In the genomic region with DNA sequence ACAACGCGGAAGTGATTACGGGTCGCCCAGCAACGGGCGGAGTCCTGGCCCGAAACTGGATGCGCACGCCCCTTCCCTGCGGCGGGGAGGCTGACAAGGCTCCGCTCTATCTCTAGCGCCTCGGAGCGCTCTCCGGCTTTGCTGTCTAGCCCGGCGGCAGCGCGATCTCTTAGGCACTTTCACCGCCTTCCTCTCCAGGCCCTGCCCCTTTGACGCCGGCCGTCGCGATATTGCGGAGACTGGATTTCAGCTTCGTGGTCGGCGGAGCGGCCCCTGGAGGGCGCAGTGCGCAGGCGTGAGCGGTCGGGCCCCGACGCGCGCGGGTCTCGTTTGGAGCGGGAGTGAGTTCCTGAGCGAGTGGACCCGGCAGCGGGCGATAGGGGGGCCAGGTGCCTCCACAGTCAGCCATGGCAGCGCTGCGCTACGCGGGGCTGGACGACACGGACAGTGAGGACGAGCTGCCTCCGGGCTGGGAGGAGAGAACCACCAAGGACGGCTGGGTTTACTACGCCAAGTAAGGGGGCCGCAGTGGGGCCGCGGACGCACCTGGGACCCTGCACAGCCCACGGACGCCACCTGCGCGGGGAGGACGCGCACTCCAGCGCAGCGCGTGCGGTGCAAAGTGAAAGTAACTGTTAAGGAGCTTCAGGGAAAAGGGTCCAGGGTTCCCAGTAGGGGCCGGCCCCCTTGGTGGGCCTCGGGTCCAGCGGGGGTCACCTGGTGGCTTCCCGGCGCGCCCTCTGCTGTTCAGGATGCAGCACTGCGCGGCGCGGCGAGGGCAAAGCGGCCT, we compare ENCODE assay signal across 1 cellular context.
TF ChIP-seq lines count a peak whose summit lies in the region.

WWOX (plus strand) TSS at position 283 of the 790 bp plus-strand sequence.

TF ChIP-seq in HEK293, 187 proteins besides CTCF, POLR2A, EP300 and RAD21 (continued from another document and continues in another):
- TF ChIP-seq ZNF580 (tag by site-specific recombination; IDR thresholded peaks at IDR 0.05) = peak; percentile 75; the same call in 1 of the 2 replicates
- TF ChIP-seq ZSCAN16 (tag by site-specific recombination; IDR thresholded peaks at IDR 0.05) = 0 out of 2 replicates have a peak, but pooled peaks have one; percentile 12
- peak; percentile 79 for TF ChIP-seq KLF10 (tag by site-specific recombination; IDR thresholded peaks at IDR 0.05)
- TF ChIP-seq ZNF157 (tag by site-specific recombination; IDR thresholded peaks at IDR 0.05) = peak; percentile 8; the same call in 1 of the 2 replicates
- TF ChIP-seq ZNF707 (tag by site-specific recombination; IDR thresholded peaks at IDR 0.05) = no peak
- no peak for TF ChIP-seq BCL6B (tag by site-specific recombination; IDR thresholded peaks at IDR 0.05)
- no peak for TF ChIP-seq ZNF155 (tag by site-specific recombination; IDR thresholded peaks at IDR 0.05)
- 0 out of 2 replicates have a peak, but pooled peaks have one; percentile 25 for TF ChIP-seq ZNF10 (tag by site-specific recombination; IDR thresholded peaks at IDR 0.05)
- TF ChIP-seq ZNF571 (tag by site-specific recombination; IDR thresholded peaks at IDR 0.05) = no peak
- TF ChIP-seq KLF9 (tag by site-specific recombination; IDR thresholded peaks at IDR 0.05; ENCODE audit: low read depth) = peak; percentile 94
- no peak for TF ChIP-seq ZNF239 (tag by site-specific recombination; IDR thresholded peaks at IDR 0.05)
- peak; percentile 26; the same call in 1 of the 2 replicates for TF ChIP-seq ZSCAN30 (tag by site-specific recombination; IDR thresholded peaks at IDR 0.05)
- TF ChIP-seq ZNF561 (tag by site-specific recombination; IDR thresholded peaks at IDR 0.05; ENCODE audit: borderline replicate concordance) = peak; percentile 83
- no peak for TF ChIP-seq ZNF114 (tag by site-specific recombination; IDR thresholded peaks at IDR 0.05)
- no peak for TF ChIP-seq ZNF404 (tag by site-specific recombination; IDR thresholded peaks at IDR 0.05)
- TF ChIP-seq, protein P1, sequence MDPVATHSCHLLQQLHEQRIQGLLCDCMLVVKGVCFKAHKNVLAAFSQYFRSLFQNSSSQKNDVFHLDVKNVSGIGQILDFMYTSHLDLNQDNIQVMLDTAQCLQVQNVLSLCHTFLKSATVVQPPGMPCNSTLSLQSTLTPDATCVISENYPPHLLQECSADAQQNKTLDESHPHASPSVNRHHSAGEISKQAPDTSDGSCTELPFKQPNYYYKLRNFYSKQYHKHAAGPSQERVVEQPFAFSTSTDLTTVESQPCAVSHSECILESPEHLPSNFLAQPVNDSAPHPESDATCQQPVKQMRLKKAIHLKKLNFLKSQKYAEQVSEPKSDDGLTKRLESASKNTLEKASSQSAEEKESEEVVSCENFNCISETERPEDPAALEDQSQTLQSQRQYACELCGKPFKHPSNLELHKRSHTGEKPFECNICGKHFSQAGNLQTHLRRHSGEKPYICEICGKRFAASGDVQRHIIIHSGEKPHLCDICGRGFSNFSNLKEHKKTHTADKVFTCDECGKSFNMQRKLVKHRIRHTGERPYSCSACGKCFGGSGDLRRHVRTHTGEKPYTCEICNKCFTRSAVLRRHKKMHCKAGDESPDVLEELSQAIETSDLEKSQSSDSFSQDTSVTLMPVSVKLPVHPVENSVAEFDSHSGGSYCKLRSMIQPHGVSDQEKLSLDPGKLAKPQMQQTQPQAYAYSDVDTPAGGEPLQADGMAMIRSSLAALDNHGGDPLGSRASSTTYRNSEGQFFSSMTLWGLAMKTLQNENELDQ (tag by site-specific recombination; IDR thresholded peaks at IDR 0.05; ENCODE audit: low read depth) = no peak
- TF ChIP-seq GLI2 (tag by site-specific recombination; IDR thresholded peaks at IDR 0.05; ENCODE audit: borderline replicate concordance, low read depth) = no peak
- no peak for TF ChIP-seq ZNF514 (tag by site-specific recombination; IDR thresholded peaks at IDR 0.05)
- peak; percentile 92 for TF ChIP-seq ZEB2 (tag by site-specific recombination; IDR thresholded peaks at IDR 0.05)
- peak; percentile 82 for TF ChIP-seq ZBTB20 (tag by site-specific recombination; IDR thresholded peaks at IDR 0.05)
- no peak for TF ChIP-seq ZNF174 (tag by site-specific recombination; IDR thresholded peaks at IDR 0.05)
- TF ChIP-seq, protein P2, sequence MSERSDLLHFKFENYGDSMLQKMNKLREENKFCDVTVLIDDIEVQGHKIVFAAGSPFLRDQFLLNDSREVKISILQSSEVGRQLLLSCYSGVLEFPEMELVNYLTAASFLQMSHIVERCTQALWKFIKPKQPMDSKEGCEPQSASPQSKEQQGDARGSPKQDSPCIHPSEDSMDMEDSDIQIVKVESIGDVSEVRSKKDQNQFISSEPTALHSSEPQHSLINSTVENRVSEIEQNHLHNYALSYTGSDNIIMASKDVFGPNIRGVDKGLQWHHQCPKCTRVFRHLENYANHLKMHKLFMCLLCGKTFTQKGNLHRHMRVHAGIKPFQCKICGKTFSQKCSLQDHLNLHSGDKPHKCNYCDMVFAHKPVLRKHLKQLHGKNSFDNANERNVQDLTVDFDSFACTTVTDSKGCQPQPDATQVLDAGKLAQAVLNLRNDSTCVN (tag by site-specific recombination; optimal IDR thresholded peaks at IDR 0.05) = peak; percentile 93
- peak; percentile 42; the same call in 1 of the 2 replicates for TF ChIP-seq ZBTB21 (tag by site-specific recombination; IDR thresholded peaks at IDR 0.05)
- TF ChIP-seq ZNF398 (tag by site-specific recombination; IDR thresholded peaks at IDR 0.05) = no peak
- TF ChIP-seq ZBTB48 (tag by site-specific recombination; IDR thresholded peaks at IDR 0.05) = peak; percentile 59; the same call in 1 of the 2 replicates
- TF ChIP-seq MEIS1 (CRISPR knock-in tag; IDR thresholded peaks at IDR 0.05; ENCODE audit: borderline replicate concordance) = no peak
- peak; percentile 99 for TF ChIP-seq ZBTB8A (tag by site-specific recombination; IDR thresholded peaks at IDR 0.05)
- no peak for TF ChIP-seq ZNF530 (tag by site-specific recombination; IDR thresholded peaks at IDR 0.05; ENCODE audit: low read depth)
- no peak for TF ChIP-seq ZNF140 (tag by site-specific recombination; IDR thresholded peaks at IDR 0.05)
- TF ChIP-seq ZNF558 (tag by site-specific recombination; IDR thresholded peaks at IDR 0.05) = no peak; the same call in 1 of the 2 replicates
- TF ChIP-seq, protein P3, sequence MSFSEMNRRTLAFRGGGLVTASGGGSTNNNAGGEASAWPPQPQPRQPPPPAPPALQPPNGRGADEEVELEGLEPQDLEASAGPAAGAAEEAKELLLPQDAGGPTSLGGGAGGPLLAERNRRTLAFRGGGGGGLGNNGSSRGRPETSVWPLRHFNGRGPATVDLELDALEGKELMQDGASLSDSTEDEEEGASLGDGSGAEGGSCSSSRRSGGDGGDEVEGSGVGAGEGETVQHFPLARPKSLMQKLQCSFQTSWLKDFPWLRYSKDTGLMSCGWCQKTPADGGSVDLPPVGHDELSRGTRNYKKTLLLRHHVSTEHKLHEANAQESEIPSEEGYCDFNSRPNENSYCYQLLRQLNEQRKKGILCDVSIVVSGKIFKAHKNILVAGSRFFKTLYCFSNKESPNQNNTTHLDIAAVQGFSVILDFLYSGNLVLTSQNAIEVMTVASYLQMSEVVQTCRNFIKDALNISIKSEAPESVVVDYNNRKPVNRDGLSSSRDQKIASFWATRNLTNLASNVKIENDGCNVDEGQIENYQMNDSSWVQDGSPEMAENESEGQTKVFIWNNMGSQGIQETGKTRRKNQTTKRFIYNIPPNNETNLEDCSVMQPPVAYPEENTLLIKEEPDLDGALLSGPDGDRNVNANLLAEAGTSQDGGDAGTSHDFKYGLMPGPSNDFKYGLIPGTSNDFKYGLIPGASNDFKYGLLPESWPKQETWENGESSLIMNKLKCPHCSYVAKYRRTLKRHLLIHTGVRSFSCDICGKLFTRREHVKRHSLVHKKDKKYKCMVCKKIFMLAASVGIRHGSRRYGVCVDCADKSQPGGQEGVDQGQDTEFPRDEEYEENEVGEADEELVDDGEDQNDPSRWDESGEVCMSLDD (tag by site-specific recombination; IDR thresholded peaks at IDR 0.05) = peak; percentile 69
- peak; percentile 88 for TF ChIP-seq KLF8 (tag by site-specific recombination; IDR thresholded peaks at IDR 0.05)
- TF ChIP-seq ZNF623 (tag by site-specific recombination; IDR thresholded peaks at IDR 0.05) = no peak
- TF ChIP-seq ZSCAN5A (tag by site-specific recombination; IDR thresholded peaks at IDR 0.05) = peak; percentile 17; the same call in 1 of the 2 replicates
- peak; percentile 72 for TF ChIP-seq ZNF24 (tag by site-specific recombination; IDR thresholded peaks at IDR 0.05)
- TF ChIP-seq, protein P4, sequence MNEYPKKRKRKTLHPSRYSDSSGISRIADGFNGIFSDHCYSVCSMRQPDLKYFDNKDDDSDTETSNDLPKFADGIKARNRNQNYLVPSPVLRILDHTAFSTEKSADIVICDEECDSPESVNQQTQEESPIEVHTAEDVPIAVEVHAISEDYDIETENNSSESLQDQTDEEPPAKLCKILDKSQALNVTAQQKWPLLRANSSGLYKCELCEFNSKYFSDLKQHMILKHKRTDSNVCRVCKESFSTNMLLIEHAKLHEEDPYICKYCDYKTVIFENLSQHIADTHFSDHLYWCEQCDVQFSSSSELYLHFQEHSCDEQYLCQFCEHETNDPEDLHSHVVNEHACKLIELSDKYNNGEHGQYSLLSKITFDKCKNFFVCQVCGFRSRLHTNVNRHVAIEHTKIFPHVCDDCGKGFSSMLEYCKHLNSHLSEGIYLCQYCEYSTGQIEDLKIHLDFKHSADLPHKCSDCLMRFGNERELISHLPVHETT (tag by site-specific recombination; IDR thresholded peaks at IDR 0.05) = peak; percentile 28; the same call in 1 of the 2 replicates
- TF ChIP-seq GFI1B (tag by site-specific recombination; IDR thresholded peaks at IDR 0.05) = no peak
- TF ChIP-seq YY2 (tag by site-specific recombination; IDR thresholded peaks at IDR 0.05) = peak; percentile 76
- no peak for TF ChIP-seq ZNF747 (tag by site-specific recombination; IDR thresholded peaks at IDR 0.05)
- TF ChIP-seq, protein P5, sequence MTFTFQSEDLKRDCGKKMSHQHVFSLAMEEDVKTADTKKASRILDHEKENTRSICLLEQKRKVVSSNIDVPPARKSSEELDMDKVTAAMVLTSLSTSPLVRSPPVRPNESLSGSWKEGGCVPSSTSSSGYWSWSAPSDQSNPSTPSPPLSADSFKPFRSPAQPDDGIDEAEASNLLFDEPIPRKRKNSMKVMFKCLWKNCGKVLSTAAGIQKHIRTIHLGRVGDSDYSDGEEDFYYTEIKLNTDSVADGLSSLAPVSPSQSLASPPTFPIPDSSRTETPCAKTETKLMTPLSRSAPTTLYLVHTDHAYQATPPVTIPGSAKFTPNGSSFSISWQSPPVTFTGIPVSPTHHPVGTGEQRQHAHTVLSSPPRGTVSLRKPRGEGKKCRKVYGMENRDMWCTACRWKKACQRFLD (tag by site-specific recombination; IDR thresholded peaks at IDR 0.05) = no peak
- TF ChIP-seq GLIS1 (tag by site-specific recombination; IDR thresholded peaks at IDR 0.05) = peak; percentile 50
- TF ChIP-seq ZNF544 (tag by site-specific recombination; IDR thresholded peaks at IDR 0.05) = no peak
- TF ChIP-seq ZNF146 (tag by site-specific recombination; IDR thresholded peaks at IDR 0.05) = 0 out of 2 replicates have a peak, but pooled peaks have one; percentile 16
- TF ChIP-seq ZNF184 (tag by site-specific recombination; IDR thresholded peaks at IDR 0.05) = peak; percentile 67; the same call in 1 of the 2 replicates
- no peak for TF ChIP-seq ZNF677 (tag by site-specific recombination; IDR thresholded peaks at IDR 0.05)
- TF ChIP-seq KLF1 (tag by site-specific recombination; IDR thresholded peaks at IDR 0.05) = peak; percentile 82
- TF ChIP-seq ZNF211 (tag by site-specific recombination; IDR thresholded peaks at IDR 0.05; ENCODE audit: low read depth) = no peak
- no peak for TF ChIP-seq ZNF658 (tag by site-specific recombination; IDR thresholded peaks at IDR 0.05)
- TF ChIP-seq, protein P6, sequence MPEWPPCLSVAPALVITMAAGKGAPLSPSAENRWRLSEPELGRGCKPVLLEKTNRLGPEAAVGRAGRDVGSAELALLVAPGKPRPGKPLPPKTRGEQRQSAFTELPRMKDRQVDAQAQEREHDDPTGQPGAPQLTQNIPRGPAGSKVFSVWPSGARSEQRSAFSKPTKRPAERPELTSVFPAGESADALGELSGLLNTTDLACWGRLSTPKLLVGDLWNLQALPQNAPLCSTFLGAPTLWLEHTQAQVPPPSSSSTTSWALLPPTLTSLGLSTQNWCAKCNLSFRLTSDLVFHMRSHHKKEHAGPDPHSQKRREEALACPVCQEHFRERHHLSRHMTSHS (tag by site-specific recombination; IDR thresholded peaks at IDR 0.05) = no peak
- TF ChIP-seq ZFP3 (tag by site-specific recombination; IDR thresholded peaks at IDR 0.05; ENCODE audit: low read depth) = no peak
- no peak; the same call in 1 of the 2 replicates for TF ChIP-seq OVOL3 (tag by site-specific recombination; IDR thresholded peaks at IDR 0.05)
